Comparison of ENCODE assay signal across 8 cellular contexts in the genomic region with DNA sequence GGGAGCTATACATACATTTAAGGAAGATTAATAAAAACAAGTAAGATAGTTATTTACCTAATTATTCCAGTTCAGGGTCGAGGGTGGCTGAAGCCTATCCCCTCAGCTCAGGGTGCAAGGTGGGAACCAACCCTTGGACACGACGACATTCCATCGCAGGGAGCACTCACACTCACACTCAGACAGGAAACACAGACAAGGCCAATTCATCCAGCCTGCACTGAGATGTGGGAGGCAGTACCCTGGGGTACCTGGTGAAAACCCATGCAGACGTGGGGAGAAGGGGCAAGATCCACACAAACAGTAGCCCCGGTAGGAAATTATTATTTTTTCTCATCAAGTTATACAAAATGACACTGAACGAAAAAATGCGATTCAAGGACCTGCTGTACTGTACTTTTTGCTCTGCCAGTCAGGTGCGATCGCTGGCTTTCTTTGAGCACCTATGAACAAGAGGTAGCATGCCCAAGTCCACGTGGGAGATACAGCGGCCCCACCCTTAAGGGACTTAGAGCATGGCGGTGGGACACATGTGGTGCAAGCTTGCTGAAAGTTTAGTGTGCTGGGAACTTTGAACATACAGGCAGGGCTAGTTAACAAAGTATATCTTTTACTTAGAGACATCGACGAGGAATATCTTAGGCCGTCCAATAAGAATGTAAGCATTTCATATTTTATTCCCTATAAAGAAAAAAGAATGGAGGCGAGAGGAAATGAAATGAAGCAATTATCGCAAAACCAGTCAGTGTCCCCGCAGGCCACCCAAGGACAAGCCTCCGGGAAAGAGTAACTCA. TPM values are rescaled to one million over a fixed set of nuclear protein-coding genes. Genes with fewer than 3 reads are reported as not detected.
DNase-seq lines count a peak whose midpoint lies in the region; ATAC-seq and TF ChIP-seq lines count a peak whose summit lies in the region.

No MANE protein-coding gene starts in this region.

- peak overlapping the region; percentile 80 for H3K27ac ChIP-seq in osteoblast (ENCODE audit: low read depth, low read length)

- peak overlapping the region; percentile 99 for H3K4me2 ChIP-seq in osteoblast (ENCODE audit: insufficient read depth, low read length)

- TF ChIP-seq CTCF in GM20000 (IDR thresholded peaks at IDR 0.05; ENCODE audit: extremely low read depth, missing control alignments): no peak
- TF ChIP-seq CTCF in osteoblast (IDR thresholded peaks at IDR 0.05; ENCODE audit: extremely low read depth, low read depth, low read length): no peak

- H4K20me1 ChIP-seq in osteoblast (ENCODE audit: insufficient read depth, low read length): no peaks in the 10 kb centered on the region

- peaks cover 6% of the 10 kb centered on the region for H3K4me1 ChIP-seq in osteoblast (ENCODE audit: insufficient read depth, low read length)

- peak overlapping the region; percentile 97 for H3K4me3 ChIP-seq in osteoblast (ENCODE audit: insufficient read depth, low read length)

- peak overlapping the region; percentile 99 for H2AFZ ChIP-seq in osteoblast (ENCODE audit: low read length)

- H3K36me3 ChIP-seq in osteoblast (ENCODE audit: insufficient read depth, low read length): peaks cover 19% of the 10 kb centered on the region

- DNase-seq in Ammon's horn (ENCODE audit: low spot score) (peak; percentile 13), GM20000 (ENCODE audit: low spot score) (peak; percentile 47), NCI-H526 (lab: John Stamatoyannopoulos, UW) (peak; percentile 82 to 86), fibroblast of gingiva (ENCODE audit: low read depth) (peak; percentile 20), osteoblast (ENCODE audit: insufficient read length, low spot score, missing footprints) (peak; percentile 39)
- peak; percentile 73 for DNase-seq in activated CD8-positive, alpha-beta memory T cell treated with anti-CD3 and anti-CD28 coated beads, Interleukin-2, amount 50 U/mL, for 48 hours

- peaks cover 51% of the 10 kb centered on the region for H3K79me2 ChIP-seq in osteoblast (ENCODE audit: insufficient read depth, low read length)

- ATAC-seq in HG03521 (IDR thresholded peaks at IDR 0.05; ENCODE audit: unreplicated experiment) (no peak), HG03571 (IDR thresholded peaks at IDR 0.05; ENCODE audit: unreplicated experiment) (no peak)

- H3K9me3 ChIP-seq in osteoblast (ENCODE audit: low read depth, low read length): peaks cover 2% of the 10 kb centered on the region

- no peaks in the 10 kb centered on the region for H3K27me3 ChIP-seq in osteoblast (ENCODE audit: insufficient read depth, low read length)

RNA-seq across cellular contexts. Expression of gene METTL8, which starts 0.6 kb away (rescaled TPM):
- 20.9 and 23.9 TPM in 2 replicates for total RNA-seq in osteoblast

RNA-seq across cellular contexts. Expression of gene DCAF17, which starts 0.9 kb away (rescaled TPM):
- total RNA-seq in osteoblast: 32.6 and 37.7 TPM in 2 replicates

Comparison
In these comparisons a context has a peak if more than half of its experiments do, and no peak if none do; other contexts are left out.
1. DNase-seq: peak in every context shown above with its lines; median percentile 84 in NCI-H526; 73 in activated CD8-positive, alpha-beta memory T cell treated with anti-CD3 and anti-CD28 coated beads, Interleukin-2, amount 50 U/mL, for 48 hours; 47 in GM20000; 39 in osteoblast; 20 in fibroblast of gingiva; 13 in Ammon's horn.